In the genomic region with DNA sequence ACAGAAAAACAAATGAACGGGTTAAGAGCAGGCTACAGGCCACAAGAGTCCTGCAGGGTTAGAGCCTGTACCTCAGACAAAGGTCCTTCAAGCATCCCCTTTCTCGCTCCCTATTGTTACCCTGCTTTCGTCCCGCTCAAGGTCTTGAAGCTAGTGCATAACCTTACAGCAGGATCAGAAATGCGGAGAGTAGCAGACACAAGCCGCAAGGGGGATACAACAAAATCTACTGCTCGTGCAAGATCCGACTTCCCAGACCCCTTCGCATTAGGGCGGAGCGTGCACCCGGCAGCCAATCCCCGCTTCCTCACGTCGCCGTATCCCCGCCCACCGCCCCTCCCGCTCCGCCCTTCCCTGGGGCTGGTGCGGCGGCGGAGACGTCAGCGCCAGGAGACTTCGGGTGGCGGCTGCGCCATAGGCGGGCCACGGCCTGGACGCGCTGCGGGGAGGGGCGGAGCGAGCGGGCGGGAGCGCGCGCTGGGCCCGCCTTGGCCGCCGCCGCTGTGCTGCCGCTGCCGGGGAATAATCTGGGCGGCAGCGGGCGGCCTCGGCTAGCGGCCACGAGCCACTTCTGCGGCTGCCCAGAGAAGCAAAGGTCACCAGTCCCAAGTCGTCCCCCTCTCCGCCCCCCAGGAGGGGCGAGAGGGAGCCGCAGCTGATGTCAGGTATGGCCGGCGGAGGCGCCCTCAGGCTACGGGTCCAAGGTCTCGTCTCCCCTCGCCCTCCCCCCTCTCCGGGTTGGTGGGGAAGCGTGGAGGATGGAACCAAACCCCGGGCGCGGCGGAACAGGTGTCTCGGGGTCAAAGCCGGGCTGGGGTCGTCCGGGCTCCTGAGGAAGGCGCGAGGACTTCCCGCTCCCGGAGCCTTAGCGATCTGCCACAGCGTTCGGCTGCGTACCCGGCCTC, we compare ENCODE assay signal across 1 cellular context.
TF ChIP-seq lines count a peak whose summit lies in the region.

TSS of gene C1GALT1 (plus strand) at position 389 of the 905 bp plus-strand sequence. CDS start 51,776 bp downstream, outside the sequence.

TF ChIP-seq in H1, 55 proteins besides CTCF, POLR2A, EP300 and RAD21:
- TF ChIP-seq JUND (IDR thresholded peaks at IDR 0.05; ENCODE audit: low read length): 0 out of 2 replicates have a peak, but pooled peaks have one; percentile 4
- TF ChIP-seq TAF1 (IDR thresholded peaks at IDR 0.05; ENCODE audit: low read depth, low read length): peak; percentile 91
- 0 out of 2 replicates have a peak, but pooled peaks have one; percentile 21 for TF ChIP-seq GTF2F1 (IDR thresholded peaks at IDR 0.05; ENCODE audit: borderline replicate concordance, low read depth, low read length)
- TF ChIP-seq POLR2AphosphoS5 (IDR thresholded peaks at IDR 0.05; ENCODE audit: low read depth, low read length): peak; percentile 91
- peak; percentile 75 for TF ChIP-seq SP1 (IDR thresholded peaks at IDR 0.05; ENCODE audit: low read depth, low read length)
- TF ChIP-seq SRF (IDR thresholded peaks at IDR 0.05; ENCODE audit: low read depth, low read length): no peak
- TF ChIP-seq, protein P1, sequence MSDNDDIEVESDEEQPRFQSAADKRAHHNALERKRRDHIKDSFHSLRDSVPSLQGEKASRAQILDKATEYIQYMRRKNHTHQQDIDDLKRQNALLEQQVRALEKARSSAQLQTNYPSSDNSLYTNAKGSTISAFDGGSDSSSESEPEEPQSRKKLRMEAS (IDR thresholded peaks at IDR 0.05): peak; percentile 21; the same call in 1 of the 2 replicates
- peak; percentile 50; the same call in 1 of the 2 replicates for TF ChIP-seq CREB1 (IDR thresholded peaks at IDR 0.05)
- 0 out of 2 replicates have a peak, but pooled peaks have one; percentile 7 for TF ChIP-seq TEAD4 (IDR thresholded peaks at IDR 0.05; ENCODE audit: low read depth, low read length)
- peak; percentile 9 for TF ChIP-seq TAF7 (optimal IDR thresholded peaks at IDR 0.05; ENCODE audit: borderline replicate concordance, low read depth, low read length)
- no peak for TF ChIP-seq SUZ12 (IDR thresholded peaks at IDR 0.05; ENCODE audit: low read length)
- TF ChIP-seq KDM5A (IDR thresholded peaks at IDR 0.05; ENCODE audit: low read length): 0 out of 2 replicates have a peak, but pooled peaks have one; percentile 12
- no peak for TF ChIP-seq CEBPB (IDR thresholded peaks at IDR 0.05; ENCODE audit: low read depth, low read length)
- TF ChIP-seq TCF12 (IDR thresholded peaks at IDR 0.05; ENCODE audit: low read depth, low read length): 0 out of 2 replicates have a peak, but pooled peaks have one; percentile 60
- TF ChIP-seq HDAC2 (IDR thresholded peaks at IDR 0.05; ENCODE audit: borderline replicate concordance in 1 of 2, low read depth in 2 of 2, low read length in 2 of 2): no peak; a peak in 1 of 4 replicates
- 0 out of 2 replicates have a peak, but pooled peaks have one; percentile 56 for TF ChIP-seq YY1 (IDR thresholded peaks at IDR 0.05; ENCODE audit: low read depth, low read length)
- TF ChIP-seq KDM4A (IDR thresholded peaks at IDR 0.05; ENCODE audit: low read depth, low read length, severe bottlenecking): peak; percentile 89
- peak; percentile 73 for TF ChIP-seq ASH2L (IDR thresholded peaks at IDR 0.05; ENCODE audit: low read length)
- TF ChIP-seq PHF8 (conservative IDR thresholded peaks at IDR 0.05; ENCODE audit: low read depth, low read length): peak; percentile 68
- peak; percentile 83 for TF ChIP-seq TBP (IDR thresholded peaks at IDR 0.05; ENCODE audit: low read depth, low read length)
